Comparison of ENCODE assay signal across 11 cellular contexts in genomic region chr9:136773386-136774044, GRCh38. TPM values are rescaled to one million over a fixed set of nuclear protein-coding genes. Genes with fewer than 3 reads are reported as not detected.
DNase-seq lines count a peak whose midpoint lies in the region; TF ChIP-seq lines count a peak whose summit lies in the region.
"Had no signal": no experiment of that assay in that cellular context is flagged by ENCODE, and none has a peak within 500 bp of the region (broad histone marks: within the 10 kb centered on the region; RNA-seq: fewer than 3 reads in every experiment).

No MANE protein-coding gene starts in this region.

- intact Hi-C loops in testis (cut with DNase I; ENCODE audit: low total_unique reads) = no loop called here

- POLR2A ChIA-PET in RWPE1 (lab: Yijun Ruan, JAX; ENCODE audit: low non-redundant PET) = no interaction called here

- CTCF ChIA-PET in RWPE1 (lab: Yijun Ruan, JAX) = interaction anchor here (0.7 to 1.3 kb wide), 2 partner anchors 14 to 255 kb away, joined by 3 read pairs; no protein-coding TSS in a partner anchor

- DNase-seq in AG08395 (ENCODE audit: low spot score) = peak; percentile 19
- DNase-seq in ELR (ENCODE audit: low read depth) = peak; percentile 46
- DNase-seq in RWPE1 (ENCODE audit: low spot score) = peak; percentile 47
- DNase-seq in erythroblast (lab: John Stamatoyannopoulos, UW) = peak; percentile 29 to 53
- DNase-seq in HuH-7.5 (ENCODE audit: low spot score) = no peak
- no peak for DNase-seq in SHP77 treated with DMSO at 0.1 percent for 48 hours (lab: John Stamatoyannopoulos, UW)
- no peak for DNase-seq in NCI-H146 (lab: John Stamatoyannopoulos, UW)
- DNase-seq in testis = no peak

- 78 to 88% methylated on average over 4 to 6 of the region's 7 CpGs for WGBS in testis, 2 donors

- no peaks in the 10 kb centered on the region for H3K4me1 ChIP-seq in testis

- TF ChIP-seq POLR2A in erythroblast (IDR thresholded peaks at IDR 0.05; ENCODE audit: low read length) (no peak), testis (IDR thresholded peaks at IDR 0.05) (no peak)

- H3K4me3 ChIP-seq in testis = no peak overlapping the region

- H3K27me3 ChIP-seq in testis = no peaks in the 10 kb centered on the region

- no peaks in the 10 kb centered on the region for H3K36me3 ChIP-seq in testis (ENCODE audit: low read depth, missing control alignments)

- no peak overlapping the region for H3K27ac ChIP-seq in RWPE1
- no peak overlapping the region for H3K27ac ChIP-seq in testis

- H3K9me3 ChIP-seq in testis = no peaks in the 10 kb centered on the region

- TF ChIP-seq CTCF in RWPE1 (conservative IDR thresholded peaks at IDR 0.05; ENCODE audit: low read depth) (no peak), testis (IDR thresholded peaks at IDR 0.05) (no peak)

RNA-seq across cellular contexts. Expression of gene LCN15, which starts 9.2 kb away (rescaled TPM):
- total RNA-seq in testis = under 1 TPM in 1 of 2 donors, not detected in 1; 0.68 TPM
- 0.41 TPM for polyA plus RNA-seq in testis (ENCODE audit: insufficient read depth, low read depth, low replicate concordance)
- total RNA-seq: activated CD8-positive, alpha-beta memory T cell treated with anti-CD3 and anti-CD28 coated beads for 36 hours; renal cortical epithelial cell; urinary bladder had no signal
- polyA plus RNA-seq: urinary bladder had no signal

RNA-seq across cellular contexts. Expression of gene LCN8, which starts 15.5 kb away (rescaled TPM):
- not detected for total RNA-seq in testis
- 2.0 TPM for polyA plus RNA-seq in testis (ENCODE audit: insufficient read depth, low read depth, low replicate concordance)
- total RNA-seq: activated CD8-positive, alpha-beta memory T cell treated with anti-CD3 and anti-CD28 coated beads for 36 hours; renal cortical epithelial cell; urinary bladder had no signal
- polyA plus RNA-seq: urinary bladder had no signal

RNA-seq across cellular contexts. Expression of gene TMEM141, which starts 17.6 kb away (rescaled TPM):
- 100 to 1,000 TPM; 108 to 127 TPM for total RNA-seq in testis
- polyA plus RNA-seq in testis (ENCODE audit: insufficient read depth, low read depth, low replicate concordance) = 80.4 TPM

RNA-seq across cellular contexts. Expression of gene CCDC183, which starts 22.6 kb away (rescaled TPM):
- 10 to 100 TPM; 41.1 to 59.8 TPM for total RNA-seq in testis
- polyA plus RNA-seq in testis (ENCODE audit: insufficient read depth, low read depth, low replicate concordance) = 37.8 TPM

RNA-seq across cellular contexts. Expression of gene LCN6, which starts 25.2 kb away (rescaled TPM):
- total RNA-seq in testis = 10 to 100 TPM; 11.3 to 19.1 TPM
- 7.8 TPM for polyA plus RNA-seq in testis (ENCODE audit: insufficient read depth, low read depth, low replicate concordance)
- total RNA-seq: activated CD8-positive, alpha-beta memory T cell treated with anti-CD3 and anti-CD28 coated beads for 36 hours; renal cortical epithelial cell; urinary bladder had no signal

Comparison
In these comparisons a context has a peak if more than half of its experiments do, and no peak if none do; other contexts are left out.
1. DNase-seq: peak in AG08395 (single experiment), ELR (single experiment), RWPE1 (single experiment) and erythroblast (2 of 2); none in HuH-7.5 (single experiment), SHP77 treated with DMSO at 0.1 percent for 48 hours (single experiment), NCI-H146 (single experiment) and testis (single experiment).